18 cellular contexts compared by ENCODE assay signal in the genomic region with DNA sequence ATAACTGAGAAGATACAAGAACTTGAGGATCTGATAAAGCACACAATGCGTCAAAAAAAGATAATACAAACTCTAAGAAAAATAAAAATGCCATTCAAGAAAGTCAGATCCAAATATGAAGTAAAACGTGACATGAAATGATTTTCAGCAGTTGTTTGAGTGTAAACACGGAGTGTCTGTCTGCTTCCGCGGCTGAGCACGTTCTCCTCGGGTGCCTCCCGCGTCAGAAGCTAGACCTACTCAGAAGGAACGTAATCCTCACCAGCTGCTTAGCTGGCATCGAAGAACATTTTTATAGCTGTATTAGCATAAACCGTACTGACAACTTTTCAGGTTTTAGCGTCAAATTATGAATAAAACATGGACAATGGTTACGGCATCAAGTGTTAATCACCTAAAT.
"Had no signal": no experiment of that assay in that cellular context is flagged by ENCODE, and none has a peak within 500 bp of the region (broad histone marks: within the 10 kb centered on the region; RNA-seq: fewer than 3 reads in every experiment).

No MANE protein-coding gene starts in this region.

- H3K27me3 ChIP-seq: breast epithelium, pancreas, right lobe of liver, stomach, testis, upper lobe of right lung had no signal

- H3K4me1 ChIP-seq: testis had no signal

- H3K27ac ChIP-seq: pancreas, right lobe of liver, testis, upper lobe of right lung, WERI-Rb-1 had no signal

- H3K4me3 ChIP-seq: breast epithelium, pancreas, right lobe of liver, stomach, testis, upper lobe of right lung had no signal

- H3K36me3 ChIP-seq: breast epithelium, pancreas, right lobe of liver, stomach, upper lobe of right lung, WERI-Rb-1 had no signal

- ATAC-seq: activated T-cell treated with anti-CD3 and anti-CD28 coated beads, Interleukin-2, amount 50 U/mL, for 72 hours; naive thymus-derived CD4-positive, alpha-beta T cell; pancreas; right lobe of liver; upper lobe of right lung had no signal

- DNase-seq: activated CD4-positive, alpha-beta T cell treated with anti-CD3 and anti-CD28 coated beads for 1 hour; activated CD8-positive, alpha-beta memory T cell treated with anti-CD3 and anti-CD28 coated beads for 24 hours; activated CD8-positive, alpha-beta memory T cell treated with anti-CD3 and anti-CD28 coated beads, Interleukin-2, amount 50 U/mL, for 48 hours; activated effector memory CD4-positive, alpha-beta T cell treated with anti-CD3 and anti-CD28 coated beads, Interleukin-2, amount 50 U/mL, for 16 hours; activated naive CD4-positive, alpha-beta T cell treated with anti-CD3 and anti-CD28 coated beads, Interleukin-2, amount 50 U/mL, for 16 hours; activated T-cell treated with anti-CD3 and anti-CD28 coated beads, Interleukin-2, amount 50 U/mL, for 72 hours; aorta; cortex of kidney; effector CD4-positive, alpha-beta T cell; naive thymus-derived CD4-positive, alpha-beta T cell; pancreas; right lobe of liver; stimulated activated CD4-positive, alpha-beta T cell treated with anti-CD3 and anti-CD28 coated beads, Interleukin-4, amount 100 ng/mL, for 24 hours; stomach; testis; upper lobe of right lung; WERI-Rb-1 had no signal

- H3K9me3 ChIP-seq: breast epithelium, pancreas, right lobe of liver, stomach, testis, upper lobe of right lung had no signal
